Comparison of ENCODE assay signal across 1 cellular context in genomic region chr21:41865002-41865777, GRCh38.
TF ChIP-seq lines count a peak whose summit lies in the region.

No MANE protein-coding gene starts in this region.

TF ChIP-seq in GM12878, 131 proteins besides CTCF, POLR2A, EP300 and RAD21 (continued from another document and continues in another):
- TF ChIP-seq PKNOX1 (IDR thresholded peaks at IDR 0.05): peak; percentile 67
- TF ChIP-seq MXI1 (IDR thresholded peaks at IDR 0.05; ENCODE audit: low read depth, low read length): peak; percentile 70; the same call in 1 of the 2 replicates
- no peak; the same call in 1 of the 2 replicates for TF ChIP-seq BMI1 (IDR thresholded peaks at IDR 0.05; ENCODE audit: borderline replicate concordance)
- TF ChIP-seq RBBP5 (conservative IDR thresholded peaks at IDR 0.05): no peak
- peak in 1 of 2 experiments; percentile 95; a peak in 2 of 4 replicates for TF ChIP-seq ETV6 (conservative IDR thresholded peaks at IDR 0.05 in 1 of 2, IDR thresholded peaks at IDR 0.05 in 1 of 2; ENCODE audit: borderline replicate concordance in 1 of 2, low read depth in 1 of 2)
- no peak for TF ChIP-seq WRNIP1 (IDR thresholded peaks at IDR 0.05; ENCODE audit: borderline replicate concordance, low read depth, low read length)
- TF ChIP-seq SREBF1 (IDR thresholded peaks at IDR 0.05; ENCODE audit: low read length): no peak
- no peak for TF ChIP-seq FOS (IDR thresholded peaks at IDR 0.05; ENCODE audit: borderline replicate concordance, extremely low read depth, insufficient read length)
- TF ChIP-seq IKZF1 (conservative IDR thresholded peaks at IDR 0.05): peak; percentile 93
- TF ChIP-seq YBX1 (IDR thresholded peaks at IDR 0.05): no peak
- no peak for TF ChIP-seq SIX5 (IDR thresholded peaks at IDR 0.05; ENCODE audit: low read depth, low read length, severe bottlenecking)
- TF ChIP-seq HDGF (IDR thresholded peaks at IDR 0.05): peak; percentile 90
- TF ChIP-seq E4F1 (IDR thresholded peaks at IDR 0.05; ENCODE audit: borderline replicate concordance, partially characterized antibody): peak; percentile 31
- peak; percentile 82 for TF ChIP-seq MTA2 (IDR thresholded peaks at IDR 0.05; ENCODE audit: low read depth)
- TF ChIP-seq ZZZ3 (IDR thresholded peaks at IDR 0.05; ENCODE audit: control insufficient read depth, insufficient read length, low read depth): no peak
- TF ChIP-seq SREBF2 (IDR thresholded peaks at IDR 0.05; ENCODE audit: low read length): no peak
- no peak for TF ChIP-seq REST (IDR thresholded peaks at IDR 0.05; ENCODE audit: low read depth, low read length)
- TF ChIP-seq ZNF274 (IDR thresholded peaks at IDR 0.05; ENCODE audit: insufficient read depth, insufficient read length): no peak
- TF ChIP-seq CEBPZ (IDR thresholded peaks at IDR 0.05; ENCODE audit: low read depth, low read length): no peak
- TF ChIP-seq STAT3 (IDR thresholded peaks at IDR 0.05; ENCODE audit: low read depth, low read length): no peak
- TF ChIP-seq NR2C1 (IDR thresholded peaks at IDR 0.05): no peak
- TF ChIP-seq ATF2 (IDR thresholded peaks at IDR 0.05; ENCODE audit: low read length): peak; percentile 64; the same call in 1 of the 2 replicates
- no peak for TF ChIP-seq E2F8 (IDR thresholded peaks at IDR 0.05; ENCODE audit: low read depth, partially characterized antibody)
- TF ChIP-seq GABPA (IDR thresholded peaks at IDR 0.05; ENCODE audit: low read depth): no peak
- peak; percentile 81; the same call in 1 of the 2 replicates for TF ChIP-seq DPF2 (IDR thresholded peaks at IDR 0.05)
- TF ChIP-seq KDM1A (IDR thresholded peaks at IDR 0.05; ENCODE audit: borderline replicate concordance): no peak
- TF ChIP-seq NFYA (IDR thresholded peaks at IDR 0.05; ENCODE audit: borderline replicate concordance, low read depth, low read length): no peak
- TF ChIP-seq NR2F1 (conservative IDR thresholded peaks at IDR 0.05): peak; percentile 77
- peak; percentile 87 for TF ChIP-seq NBN (IDR thresholded peaks at IDR 0.05)
- peak; percentile 12 for TF ChIP-seq CUX1 (IDR thresholded peaks at IDR 0.05; ENCODE audit: insufficient replicate concordance, low read depth, low read length)
- TF ChIP-seq PAX5 (IDR thresholded peaks at IDR 0.05; ENCODE audit: borderline replicate concordance, low read depth, low read length): peak; percentile 60; the same call in 1 of the 2 replicates
- TF ChIP-seq GATAD2B (conservative IDR thresholded peaks at IDR 0.05; ENCODE audit: low read depth): peak; percentile 93; the same call in 1 of the 2 replicates
- no peak for TF ChIP-seq NRF1 (conservative IDR thresholded peaks at IDR 0.05; ENCODE audit: low read depth, low read length)
- TF ChIP-seq SKIL (IDR thresholded peaks at IDR 0.05; ENCODE audit: low read depth, poor library complexity, severe bottlenecking): peak; percentile 79
- no peak for TF ChIP-seq ZNF207 (IDR thresholded peaks at IDR 0.05; ENCODE audit: borderline replicate concordance)
- no peak for TF ChIP-seq HCFC1 (IDR thresholded peaks at IDR 0.05; ENCODE audit: low read length)
- no peak for TF ChIP-seq RELA (IDR thresholded peaks at IDR 0.05; ENCODE audit: borderline replicate concordance, partially characterized antibody)
